Comparison of ENCODE assay signal across 18 cellular contexts in genomic region chr14:23414254-23414653, GRCh38. TPM values are rescaled to one million over a fixed set of nuclear protein-coding genes. Genes with fewer than 3 reads are reported as not detected.
DNase-seq lines count a peak whose midpoint lies in the region; ATAC-seq and TF ChIP-seq lines count a peak whose summit lies in the region.
"Had no signal": no experiment of that assay in that cellular context is flagged by ENCODE, and none has a peak within 500 bp of the region (broad histone marks: within the 10 kb centered on the region; RNA-seq: fewer than 3 reads in every experiment).

No MANE protein-coding gene starts in this region.

- no peak for DNase-seq in activated naive CD8-positive, alpha-beta T cell treated with anti-CD3 and anti-CD28 coated beads, Interleukin-2, amount 50 U/mL, for 24 hours
- no peak for DNase-seq in activated naive CD8-positive, alpha-beta T cell treated with anti-CD3 and anti-CD28 coated beads for 36 hours
- DNase-seq in right atrium auricular region (ENCODE audit: low spot score): no peak
- DNase-seq in Right ventricle myocardium superior: no peak
- no peak for DNase-seq in gastrocnemius medialis
- no peak for DNase-seq in DMS153 (lab: John Stamatoyannopoulos, UW)
- DNase-seq: CD8-positive, alpha-beta T cell; COR-L47; DND-41; GDM1; GOT3; HFFc6 had no signal

- intact Hi-C loops in Right ventricle myocardium superior (cut with DNase I): no loop called here
- intact Hi-C loops in gastrocnemius medialis (cut with DNase I; ENCODE audit: low total_unique reads): no loop called here

- no peaks in the 10 kb centered on the region for H3K27me3 Mint-ChIP-seq in activated naive CD8-positive, alpha-beta T cell treated with anti-CD3 and anti-CD28 coated beads, Interleukin-2, amount 50 U/mL, for 24 hours
- H3K27me3 Mint-ChIP-seq in activated naive CD8-positive, alpha-beta T cell treated with anti-CD3 and anti-CD28 coated beads for 36 hours: peaks cover 8% of the 10 kb centered on the region

- H3K4me1 Mint-ChIP-seq in activated naive CD8-positive, alpha-beta T cell treated with anti-CD3 and anti-CD28 coated beads, Interleukin-2, amount 50 U/mL, for 24 hours: no peaks in the 10 kb centered on the region
- H3K4me1 Mint-ChIP-seq in activated naive CD8-positive, alpha-beta T cell treated with anti-CD3 and anti-CD28 coated beads for 36 hours: no peaks in the 10 kb centered on the region
- H3K4me1 Mint-ChIP-seq: CD14-positive monocyte had no signal

- H3K27ac Mint-ChIP-seq in activated naive CD8-positive, alpha-beta T cell treated with anti-CD3 and anti-CD28 coated beads, Interleukin-2, amount 50 U/mL, for 24 hours: peak overlapping the region; percentile 21
- no peak overlapping the region for H3K27ac Mint-ChIP-seq in activated naive CD8-positive, alpha-beta T cell treated with anti-CD3 and anti-CD28 coated beads for 36 hours
- H3K27ac Mint-ChIP-seq: CD14-positive monocyte; CD8-positive, alpha-beta T cell; HFFc6 had no signal

- peaks cover 0 to 3% of the 10 kb centered on the region in 2 donors for H3K4me1 ChIP-seq in right atrium auricular region
- H3K4me1 ChIP-seq in gastrocnemius medialis: peaks cover 9 to 36% of the 10 kb centered on the region in 2 donors
- H3K4me1 ChIP-seq: HAP-1 had no signal

- H3K9me3 ChIP-seq in right atrium auricular region (no peaks in the 10 kb centered on the region), gastrocnemius medialis (no peaks in the 10 kb centered on the region)
- H3K9me3 ChIP-seq: HAP-1 had no signal

- no peak overlapping the region for H3K4me3 ChIP-seq in right atrium auricular region
- no peak overlapping the region for H3K4me3 ChIP-seq in gastrocnemius medialis
- H3K4me3 ChIP-seq: HAP-1 had no signal

- in situ Hi-C loops in gastrocnemius medialis (cut with MboI; ENCODE audit: low sequenced_read_pairs in 4 of 4): no loop called here

- TF ChIP-seq POLR2A in gastrocnemius medialis (IDR thresholded peaks at IDR 0.05): no peak

- H3K4me3 Mint-ChIP-seq in activated naive CD8-positive, alpha-beta T cell treated with anti-CD3 and anti-CD28 coated beads, Interleukin-2, amount 50 U/mL, for 24 hours: no peak overlapping the region
- H3K4me3 Mint-ChIP-seq in activated naive CD8-positive, alpha-beta T cell treated with anti-CD3 and anti-CD28 coated beads for 36 hours: no peak overlapping the region
- H3K4me3 Mint-ChIP-seq: CD14-positive monocyte; CD8-positive, alpha-beta T cell; HFFc6 had no signal

- H3K36me3 Mint-ChIP-seq in activated naive CD8-positive, alpha-beta T cell treated with anti-CD3 and anti-CD28 coated beads, Interleukin-2, amount 50 U/mL, for 24 hours (ENCODE audit: low read depth): no peaks in the 10 kb centered on the region
- H3K36me3 Mint-ChIP-seq in activated naive CD8-positive, alpha-beta T cell treated with anti-CD3 and anti-CD28 coated beads for 36 hours: no peaks in the 10 kb centered on the region
- H3K36me3 Mint-ChIP-seq: CD14-positive monocyte; CD8-positive, alpha-beta T cell had no signal

- TF ChIP-seq CTCF in right atrium auricular region (IDR thresholded peaks at IDR 0.05): no peak
- no peak for TF ChIP-seq CTCF in gastrocnemius medialis (IDR thresholded peaks at IDR 0.05 in 4 of 5, conservative IDR thresholded peaks at IDR 0.05 in 1 of 5)

- H3K36me3 ChIP-seq in right atrium auricular region (peaks cover 44% of the 10 kb centered on the region), gastrocnemius medialis (no peaks in the 10 kb centered on the region)
- H3K36me3 ChIP-seq: HAP-1 had no signal

- H3K9me3 Mint-ChIP-seq in activated naive CD8-positive, alpha-beta T cell treated with anti-CD3 and anti-CD28 coated beads, Interleukin-2, amount 50 U/mL, for 24 hours: no peaks in the 10 kb centered on the region
- H3K9me3 Mint-ChIP-seq in activated naive CD8-positive, alpha-beta T cell treated with anti-CD3 and anti-CD28 coated beads for 36 hours: no peaks in the 10 kb centered on the region
- H3K9me3 Mint-ChIP-seq: CD14-positive monocyte; CD8-positive, alpha-beta T cell; HFFc6 had no signal

- H3K27me3 ChIP-seq in right atrium auricular region (no peaks in the 10 kb centered on the region), gastrocnemius medialis (no peaks in the 10 kb centered on the region)

- no peak for ATAC-seq in activated naive CD8-positive, alpha-beta T cell treated with anti-CD3 and anti-CD28 coated beads, Interleukin-2, amount 50 U/mL, for 24 hours
- no peak for ATAC-seq in Right ventricle myocardium superior (ENCODE audit: poor library complexity)
- peak in 1 of 2 donors; percentile 44 for ATAC-seq in gastrocnemius medialis
- no peak for ATAC-seq in HG02885 (IDR thresholded peaks at IDR 0.05; ENCODE audit: poor library complexity, unreplicated experiment)
- ATAC-seq: CD8-positive, alpha-beta T cell; HepG2 had no signal

- H3K27ac ChIP-seq in right atrium auricular region: peak overlapping the region; percentile 84
- H3K27ac ChIP-seq in gastrocnemius medialis: peak overlapping the region; percentile 79 to 90 (median 84)
- H3K27ac ChIP-seq: 22Rv1 had no signal

RNA-seq across cellular contexts. Expression of gene MYH6, which starts 6.2 kb away (rescaled TPM):
- not detected for total RNA-seq in activated naive CD8-positive, alpha-beta T cell treated with anti-CD3 and anti-CD28 coated beads for 36 hours
- over 10,000 TPM in 1 of 2 donors, 1,000 to 10,000 TPM in 1; 8,253 to 13,240 TPM for total RNA-seq in right atrium auricular region
- total RNA-seq in Right ventricle myocardium superior: 4,934 TPM
- total RNA-seq in gastrocnemius medialis: 1,000 to 10,000 TPM in 1 of 4 donors, 100 to 1,000 TPM in 1, 10 to 100 TPM in 2; 20.4 to 1,496 (median 303) TPM
- total RNA-seq: A673; CD8-positive, alpha-beta T cell; HepG2; HFFc6 had no signal

RNA-seq across cellular contexts. Expression of gene MYH7, which starts 21.2 kb away (rescaled TPM):
- under 1 TPM; 0.04 to 0.06 TPM for total RNA-seq in activated naive CD8-positive, alpha-beta T cell treated with anti-CD3 and anti-CD28 coated beads for 36 hours
- total RNA-seq in right atrium auricular region (1,000 to 10,000 TPM; 1,082 to 4,592 TPM), Right ventricle myocardium superior (11,793 TPM), gastrocnemius medialis (1,000 to 10,000 TPM; 1,360 to 5,274 (median 3,359) TPM)
- total RNA-seq: A673; CD8-positive, alpha-beta T cell; HepG2; HFFc6 had no signal

RNA-seq across cellular contexts. Expression of gene CMTM5, which starts 37.4 kb away (rescaled TPM):
- total RNA-seq in activated naive CD8-positive, alpha-beta T cell treated with anti-CD3 and anti-CD28 coated beads for 36 hours: not detected
- total RNA-seq in right atrium auricular region: not detected
- total RNA-seq in Right ventricle myocardium superior: 0.27 TPM
- 1 to 10 TPM in 1 of 4 donors, not detected in 3; 1.7 TPM for total RNA-seq in gastrocnemius medialis
- total RNA-seq: A673; CD8-positive, alpha-beta T cell; HepG2; HFFc6 had no signal

RNA-seq across cellular contexts. Expression of gene IL25, which starts 41.6 kb away (rescaled TPM):
- total RNA-seq in activated naive CD8-positive, alpha-beta T cell treated with anti-CD3 and anti-CD28 coated beads for 36 hours: not detected
- total RNA-seq in right atrium auricular region (not detected), Right ventricle myocardium superior (not detected), gastrocnemius medialis (not detected)
- total RNA-seq: A673; CD8-positive, alpha-beta T cell; HepG2; HFFc6 had no signal

RNA-seq across cellular contexts. Expression of gene EFS, which starts 49.3 kb away (rescaled TPM):
- total RNA-seq in activated naive CD8-positive, alpha-beta T cell treated with anti-CD3 and anti-CD28 coated beads for 36 hours: not detected
- total RNA-seq in right atrium auricular region (1 to 10 TPM; 4.1 to 6.3 TPM), Right ventricle myocardium superior (3.2 TPM), gastrocnemius medialis (1 to 10 TPM in 3 of 4 donors, under 1 TPM in 1; 0.31 to 4.1 (median 1.6) TPM)
- total RNA-seq: CD8-positive, alpha-beta T cell; HepG2 had no signal

Comparison
In these comparisons a context has a peak if more than half of its experiments do, and no peak if none do; other contexts are left out.
1. RNA of gene MYH6, which starts 6.2 kb away (total RNA-seq): 8,253 to 13,240 TPM in right atrium auricular region, 4,934 TPM in Right ventricle myocardium superior (single experiment) and 20.4 to 1,496 TPM in gastrocnemius medialis; not detected in activated naive CD8-positive, alpha-beta T cell treated with anti-CD3 and anti-CD28 coated beads for 36 hours; every median in the first group is over 10 times any median in the second.
2. RNA of gene MYH7, which starts 21.2 kb away (total RNA-seq): 11,793 TPM in Right ventricle myocardium superior (single experiment), 1,082 to 4,592 TPM in right atrium auricular region and 1,360 to 5,274 TPM in gastrocnemius medialis; 0.04 to 0.06 TPM in activated naive CD8-positive, alpha-beta T cell treated with anti-CD3 and anti-CD28 coated beads for 36 hours; every median in the first group is over 1,000 times any median in the second.